ENCODE assay signal across 8 cellular contexts in the genomic region with DNA sequence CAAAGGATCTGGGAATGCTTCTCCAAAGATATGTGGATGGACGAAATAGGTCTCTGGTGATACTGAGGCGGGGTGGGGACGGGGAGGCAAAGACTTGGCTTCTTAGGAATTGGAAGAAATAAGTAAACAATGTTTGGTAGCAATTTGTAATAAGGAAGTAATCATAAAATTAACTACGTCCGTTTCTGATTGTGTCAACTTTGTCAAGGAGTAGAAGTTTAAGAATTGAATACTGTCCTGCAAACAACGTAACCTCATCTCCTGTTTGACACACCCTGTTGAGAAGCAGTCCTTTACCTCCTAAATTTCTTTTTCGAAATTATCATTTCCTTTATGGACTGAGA. TPM values are rescaled to one million over a fixed set of nuclear protein-coding genes. Genes with fewer than 3 reads are reported as not detected.
DNase-seq lines count a peak whose midpoint lies in the region; ATAC-seq and TF ChIP-seq lines count a peak whose summit lies in the region.

No MANE protein-coding gene starts in this region.

- no peak overlapping the region for H2BK12ac ChIP-seq in neuronal stem cell (ENCODE audit: low read length)

- H2AK5ac ChIP-seq in neuronal stem cell (ENCODE audit: low read depth, low read length), result no peak overlapping the region

- POLR2A ChIA-PET in CD8-positive, alpha-beta T cell (lab: Charles Lee), result interaction anchor here (1.0 to 3.6 kb wide), 10 partner anchors 8 to 133 kb away, joined by 3 to 25 read pairs (median 5); partner anchors contain the start of genes LIX1L, NUDT17, PEX11B and PIAS3

- no peak overlapping the region for H2BK15ac ChIP-seq in neuronal stem cell (ENCODE audit: low read length)

- peak overlapping the region; percentile 93 for H3K4me3 ChIP-seq in CD8-positive, alpha-beta T cell (ENCODE audit: low read depth, low read length)
- peak overlapping the region; percentile 79 for H3K4me3 ChIP-seq in OCI-LY3 (ENCODE audit: low read length)
- peak overlapping the region; percentile 97 for H3K4me3 ChIP-seq in endodermal cell (ENCODE audit: low read length)
- H3K4me3 ChIP-seq in neuronal stem cell (ENCODE audit: low read length in 2 of 2), result peak overlapping the region; percentile 59 to 90

- H3K9me3 ChIP-seq in CD8-positive, alpha-beta T cell (ENCODE audit: low read length), result no peaks in the 10 kb centered on the region
- no peaks in the 10 kb centered on the region for H3K9me3 ChIP-seq in OCI-LY3 (ENCODE audit: insufficient read depth, low read length)
- no peaks in the 10 kb centered on the region for H3K9me3 ChIP-seq in endodermal cell (ENCODE audit: control insufficient read depth, low read length)
- H3K9me3 ChIP-seq in neuronal stem cell (replicated peaks in 1 of 2; ENCODE audit: control insufficient read depth in 2 of 2, insufficient read depth in 1 of 2, low read depth in 1 of 2, low read length in 2 of 2), result no peaks in the 10 kb centered on the region

- peak overlapping the region; percentile 96 for H3K27ac Mint-ChIP-seq in CD8-positive, alpha-beta T cell
- H3K27ac Mint-ChIP-seq in endodermal cell, result peak overlapping the region; percentile 98

- peak overlapping the region; percentile 77 for H3K27ac ChIP-seq in CD8-positive, alpha-beta T cell (ENCODE audit: low read depth, low read length)
- H3K27ac ChIP-seq in OCI-LY3 (ENCODE audit: low read length) (peak overlapping the region; percentile 66), endodermal cell (ENCODE audit: low read depth, low read length) (peak overlapping the region; percentile 96), neuronal stem cell (replicated peaks; ENCODE audit: low read length) (peak overlapping the region; percentile 91)

- H3K23ac ChIP-seq in neuronal stem cell (ENCODE audit: low read depth, low read length, poor library complexity), result no peak overlapping the region

- H3K9ac ChIP-seq in OCI-LY3 (ENCODE audit: low read length), result peak overlapping the region; percentile 86
- peak overlapping the region; percentile 90 for H3K9ac ChIP-seq in endodermal cell (ENCODE audit: extremely low read depth, low read length, poor library complexity, severe bottlenecking)
- peak overlapping the region; percentile 33 for H3K9ac ChIP-seq in neuronal stem cell (ENCODE audit: low read depth, low read length, poor library complexity)

- no peak overlapping the region for H3K14ac ChIP-seq in neuronal stem cell (ENCODE audit: low read length)

- no peaks in the 10 kb centered on the region for H4K20me1 ChIP-seq in OCI-LY3 (ENCODE audit: insufficient read depth, low read length)

- H3K79me1 ChIP-seq in neuronal stem cell (ENCODE audit: low read depth, low read length), result no peaks in the 10 kb centered on the region

- peak overlapping the region; percentile 92 for H3K18ac ChIP-seq in neuronal stem cell (ENCODE audit: low read length)

- H3K27me3 ChIP-seq in CD8-positive, alpha-beta T cell (ENCODE audit: insufficient read depth, low read length), result no peaks in the 10 kb centered on the region
- H3K27me3 ChIP-seq in OCI-LY3 (ENCODE audit: low read depth, low read length), result no peaks in the 10 kb centered on the region
- no peaks in the 10 kb centered on the region for H3K27me3 ChIP-seq in endodermal cell (ENCODE audit: control insufficient read depth, insufficient read depth, low read length, poor library complexity, severe bottlenecking)
- no peaks in the 10 kb centered on the region for H3K27me3 ChIP-seq in neuronal stem cell (ENCODE audit: control insufficient read depth in 3 of 3, insufficient read depth in 3 of 3, low read depth in 1 of 3, low read length in 3 of 3)

- peak overlapping the region; percentile 95 for H3K4me3 Mint-ChIP-seq in CD8-positive, alpha-beta T cell
- H3K4me3 Mint-ChIP-seq in endodermal cell, result peak overlapping the region; percentile 99

- H2BK5ac ChIP-seq in neuronal stem cell (ENCODE audit: low read length), result peak overlapping the region; percentile 90

- CTCF ChIA-PET in CD8-positive, alpha-beta T cell (lab: Charles Lee), result interaction anchor here (0.7 to 2.3 kb wide), 4 partner anchors 10 to 47 kb away, joined by 3 to 13 read pairs (median 4); partner anchors contain the start of gene NUDT17

- H2AFZ ChIP-seq in OCI-LY3 (ENCODE audit: low read depth, low read length) (peak overlapping the region; percentile 28), neuronal stem cell (ENCODE audit: low read length) (peak overlapping the region; percentile 85)

- no peaks in the 10 kb centered on the region for H3K27me3 Mint-ChIP-seq in CD8-positive, alpha-beta T cell (ENCODE audit: low read depth)
- no peaks in the 10 kb centered on the region for H3K27me3 Mint-ChIP-seq in endodermal cell (ENCODE audit: insufficient read depth)

- peaks cover 33% of the 10 kb centered on the region for H3K4me1 Mint-ChIP-seq in CD8-positive, alpha-beta T cell (ENCODE audit: low read depth)
- H3K4me1 Mint-ChIP-seq in endodermal cell, result peaks cover 6% of the 10 kb centered on the region

- no peak for TF ChIP-seq CTCF in CD8-positive, alpha-beta T cell (IDR thresholded peaks at IDR 0.05)
- no peak for TF ChIP-seq CTCF in OCI-LY3 (IDR thresholded peaks at IDR 0.05; ENCODE audit: low read depth, low read length)
- no peak for TF ChIP-seq CTCF in endodermal cell (conservative IDR thresholded peaks at IDR 0.05)

- DNase-seq in CD8-positive, alpha-beta T cell, result no peak
- DNase-seq in endodermal cell (no peak), neuronal stem cell (ENCODE audit: low spot score) (no peak)
- DNase-seq in stimulated activated CD4-positive, alpha-beta T cell treated with anti-CD3 and anti-CD28 coated beads, Interleukin-4, amount 100 ng/mL, for 24 hours, result no peak
- DNase-seq in stimulated activated CD4-positive, alpha-beta T cell treated with anti-CD3 and anti-CD28 coated beads, Interleukin-1b, Interleukin-23, amount 100 ng/mL, for 48 hours, result no peak

- no peak overlapping the region for H2BK120ac ChIP-seq in neuronal stem cell (ENCODE audit: low read depth, low read length)

- peaks cover 48% of the 10 kb centered on the region for H3K79me2 ChIP-seq in OCI-LY3 (ENCODE audit: low read length)

- peaks cover 26% of the 10 kb centered on the region for H3K36me3 ChIP-seq in CD8-positive, alpha-beta T cell (ENCODE audit: insufficient read depth, low read length)
- H3K36me3 ChIP-seq in OCI-LY3 (replicated peaks; ENCODE audit: low read depth, low read length) (peaks cover 36% of the 10 kb centered on the region), endodermal cell (ENCODE audit: control insufficient read depth, insufficient read depth, low read length) (peaks cover 36% of the 10 kb centered on the region), neuronal stem cell (replicated peaks in 1 of 2; ENCODE audit: control insufficient read depth in 2 of 2, insufficient read depth in 2 of 2, low read length in 2 of 2) (peaks cover 17 to 38% of the 10 kb centered on the region in 2 donors)

- peaks cover 44% of the 10 kb centered on the region for H3K36me3 Mint-ChIP-seq in CD8-positive, alpha-beta T cell
- H3K36me3 Mint-ChIP-seq in endodermal cell (ENCODE audit: low read depth), result peaks cover 37% of the 10 kb centered on the region

- no peak overlapping the region for H4K8ac ChIP-seq in neuronal stem cell (ENCODE audit: low read depth, low read length)

- 3 to 6% methylated on average over 6 to 7 of the region's 7 CpGs for WGBS in endodermal cell (ENCODE audit: insufficient coverage in 1 of 2, insufficient read length in 1 of 2), 2 experiments
- WGBS in neuronal stem cell (ENCODE audit: extremely low coverage in 2 of 2, insufficient read length in 2 of 2, insufficient replicate concordance in 1 of 2), 2 donors, result no CpG with 5 or more reads among the region's 7 CpGs

- ATAC-seq in CD8-positive, alpha-beta T cell, result no peak
- ATAC-seq in HG03460 (IDR thresholded peaks at IDR 0.05; ENCODE audit: unreplicated experiment), result no peak
- ATAC-seq in HG03571 (IDR thresholded peaks at IDR 0.05; ENCODE audit: unreplicated experiment), result no peak

- intact Hi-C loops in CD8-positive, alpha-beta T cell (cut with DNase I, micrococcal nuclease), result loop anchor here (1.0 to 2.0 kb wide), 2 partner anchors 20 to 34 kb away; partner anchors contain the start of gene NUDT17 (in 2 of the 2)

- H3K4me2 ChIP-seq in OCI-LY3 (ENCODE audit: low read length), result peak overlapping the region; percentile 77
- H3K4me2 ChIP-seq in neuronal stem cell (ENCODE audit: insufficient read depth, low read length, poor library complexity, severe bottlenecking), result peak overlapping the region; percentile 60

- H3K4me1 ChIP-seq in CD8-positive, alpha-beta T cell (ENCODE audit: insufficient read depth, low read length), result peaks cover 14% of the 10 kb centered on the region
- peaks cover 11% of the 10 kb centered on the region for H3K4me1 ChIP-seq in OCI-LY3 (ENCODE audit: low read length)
- H3K4me1 ChIP-seq in endodermal cell (ENCODE audit: control insufficient read depth, insufficient read depth, low read length), result no peaks in the 10 kb centered on the region
- H3K4me1 ChIP-seq in neuronal stem cell (ENCODE audit: control insufficient read depth in 2 of 2, insufficient read depth in 1 of 2, low read depth in 1 of 2, low read length in 2 of 2), result peaks cover 0 to 2% of the 10 kb centered on the region in 2 donors

- no peak overlapping the region for H3K4ac ChIP-seq in neuronal stem cell (ENCODE audit: low read length)

- H4K91ac ChIP-seq in neuronal stem cell (ENCODE audit: low read depth, low read length, poor library complexity), result no peak overlapping the region

- H3K9me3 Mint-ChIP-seq in CD8-positive, alpha-beta T cell, result no peaks in the 10 kb centered on the region
- no peaks in the 10 kb centered on the region for H3K9me3 Mint-ChIP-seq in endodermal cell

RNA-seq across cellular contexts. Expression of gene POLR3C, which starts 0.5 kb away (rescaled TPM):
- total RNA-seq in CD8-positive, alpha-beta T cell, result 10 to 100 TPM; 22.1 to 25.8 TPM
- total RNA-seq in endodermal cell, result 10 to 100 TPM; 32.7 to 37.9 TPM
- polyA plus RNA-seq in endodermal cell (2013, experiment 1 of 2), result 34.2 TPM
- 27.8 TPM for polyA plus RNA-seq in endodermal cell (2013, experiment 2 of 2)
- polyA plus RNA-seq in neuronal stem cell (2013, experiment 1 of 2), result 12.8 TPM
- polyA plus RNA-seq in neuronal stem cell (2013, experiment 2 of 2), result 12.3 TPM

RNA-seq across cellular contexts. Expression of gene RNF115, which starts 0.6 kb away (rescaled TPM):
- 10 to 100 TPM; 16.4 TPM for total RNA-seq in CD8-positive, alpha-beta T cell
- 10 to 100 TPM; 17.7 to 19.3 TPM for total RNA-seq in endodermal cell
- polyA plus RNA-seq in endodermal cell (2013, experiment 1 of 2), result 8.6 TPM
- polyA plus RNA-seq in endodermal cell (2013, experiment 2 of 2), result 9.9 TPM
- polyA plus RNA-seq in neuronal stem cell (2013, experiment 1 of 2), result 7.6 TPM
- polyA plus RNA-seq in neuronal stem cell (2013, experiment 2 of 2), result 7.9 TPM

RNA-seq across cellular contexts. Expression of gene NUDT17, which starts 21.0 kb away (rescaled TPM):
- total RNA-seq in CD8-positive, alpha-beta T cell, result 1 to 10 TPM; 1.4 TPM
- total RNA-seq in endodermal cell, result 1 to 10 TPM; 2.8 to 4.0 TPM
- 4.2 TPM for polyA plus RNA-seq in endodermal cell (2013, experiment 1 of 2)
- 2.9 TPM for polyA plus RNA-seq in endodermal cell (2013, experiment 2 of 2)
- polyA plus RNA-seq in neuronal stem cell (2013, experiment 1 of 2), result 3.9 TPM
- polyA plus RNA-seq in neuronal stem cell (2013, experiment 2 of 2), result 3.9 TPM

RNA-seq across cellular contexts. Expression of gene PIAS3, which starts 34.4 kb away (rescaled TPM):
- total RNA-seq in CD8-positive, alpha-beta T cell, result 10 to 100 TPM; 16.3 to 16.6 TPM
- total RNA-seq in endodermal cell, result 10 to 100 TPM; 44.8 to 53.4 TPM
- polyA plus RNA-seq in endodermal cell (2013, experiment 1 of 2), result 45.1 TPM
- polyA plus RNA-seq in endodermal cell (2013, experiment 2 of 2), result 41.6 TPM
- polyA plus RNA-seq in neuronal stem cell (2013, experiment 1 of 2), result 56.5 TPM
- 54.9 TPM for polyA plus RNA-seq in neuronal stem cell (2013, experiment 2 of 2)

Comparison
In these comparisons a context has a peak if more than half of its experiments do, and no peak if none do; other contexts are left out.
1. H3K9ac ChIP-seq: peak in every context shown above with its lines; median percentile 90 in endodermal cell; 86 in OCI-LY3; 33 in neuronal stem cell.